In genomic region chr7:149196705-149197171, GRCh38 we compare ENCODE assay signal across 8 cellular contexts.
DNase-seq lines count a peak whose midpoint lies in the region; ATAC-seq and TF ChIP-seq lines count a peak whose summit lies in the region.

No MANE protein-coding gene starts in this region.

- H3K4me3 ChIP-seq in iPS-11a (ENCODE audit: low read depth, low read length), result peak overlapping the region; percentile 89

- peak; percentile 13 for ATAC-seq in HG03159 (IDR thresholded peaks at IDR 0.05; ENCODE audit: unreplicated experiment)

- TF ChIP-seq CTCF in GM13977 (IDR thresholded peaks at IDR 0.05; ENCODE audit: extremely low read depth, insufficient read depth, missing control alignments), result no peak

- in situ Hi-C loops in GM13977 (cut with MboI; ENCODE audit: low pct_unique_long_range_greater_than_20kb, low sequenced_read_pairs, unreplicated experiment), result no loop called here

- peak; percentile 38 for DNase-seq in DMS53 (lab: John Stamatoyannopoulos, UW)
- no peak for DNase-seq in DMS53 treated with DMSO at 0.1 percent for 48 hours (lab: John Stamatoyannopoulos, UW; ENCODE audit: unreplicated experiment)
- peak; percentile 12 for DNase-seq in activated T-cell treated with anti-CD3 and anti-CD28 coated beads for 48 hours (ENCODE audit: low read depth)
- DNase-seq in stimulated activated CD4-positive, alpha-beta T cell treated with anti-CD3 and anti-CD28 coated beads, Interleukin-2, amount 100 ng/mL, for 24 hours, result peak; percentile 16 to 23
- no peak for DNase-seq in GOT3 (lab: John Stamatoyannopoulos, UW)
- no peak for DNase-seq in GM13977 (ENCODE audit: low spot score)

Comparison
In these comparisons a context has a peak if more than half of its experiments do, and no peak if none do; other contexts are left out.
1. DNase-seq: peak in DMS53 (single experiment), activated T-cell treated with anti-CD3 and anti-CD28 coated beads for 48 hours (single experiment) and stimulated activated CD4-positive, alpha-beta T cell treated with anti-CD3 and anti-CD28 coated beads, Interleukin-2, amount 100 ng/mL, for 24 hours (2 of 2); none in DMS53 treated with DMSO at 0.1 percent for 48 hours (single experiment), GOT3 (single experiment) and GM13977 (single experiment).